Comparison of ENCODE assay signal across 8 cellular contexts in the genomic region with DNA sequence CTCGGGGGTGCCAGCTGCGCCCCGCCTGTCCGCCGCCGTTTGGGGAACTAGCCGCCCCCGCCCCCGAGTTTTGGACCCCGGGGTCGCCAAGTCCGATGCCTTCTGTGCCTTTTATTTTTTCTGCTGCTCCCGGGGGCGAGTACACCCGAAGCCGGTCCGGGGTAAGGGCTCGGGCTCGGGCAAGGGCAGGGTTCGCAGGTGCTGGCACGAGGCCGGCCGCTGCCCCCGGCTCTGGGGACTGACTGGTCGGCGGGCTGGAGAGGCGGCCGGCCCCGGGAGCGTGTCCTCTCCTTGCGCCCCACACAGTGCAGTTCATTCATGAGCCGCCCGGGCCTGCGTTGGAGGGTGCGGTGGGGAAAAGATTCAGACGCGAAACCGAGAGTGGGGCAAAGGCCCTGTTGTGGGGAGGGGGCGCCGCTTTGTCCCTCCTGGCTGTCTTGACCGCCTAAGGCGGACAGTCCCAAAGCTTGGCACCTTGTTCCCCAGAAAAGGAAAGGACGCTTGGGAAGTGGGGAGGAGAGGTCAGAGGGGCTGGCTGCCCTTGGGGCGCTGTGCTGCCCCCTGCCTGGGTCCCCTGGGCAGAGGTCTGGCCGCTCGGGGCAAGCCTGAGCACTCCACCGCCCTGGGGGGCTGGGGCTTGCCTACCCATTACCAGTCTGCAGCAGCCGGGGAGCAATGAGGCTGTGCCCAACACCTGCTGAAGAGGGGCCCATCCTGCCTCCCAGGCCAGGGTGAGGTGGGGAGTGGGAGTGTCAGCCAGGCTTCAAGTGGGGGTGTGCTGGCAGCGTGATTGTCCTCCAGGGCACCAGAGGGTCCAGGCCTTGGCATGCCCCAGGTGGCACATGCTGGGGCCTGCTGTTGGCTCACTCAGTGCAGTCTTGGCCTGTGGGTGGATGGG. TPM values are rescaled to one million over a fixed set of nuclear protein-coding genes. Genes with fewer than 3 reads are reported as not detected.
DNase-seq lines count a peak whose midpoint lies in the region; ATAC-seq and TF ChIP-seq lines count a peak whose summit lies in the region.

No MANE protein-coding gene starts in this region.

- H3K27ac Mint-ChIP-seq in chondrocyte (ENCODE audit: unreplicated experiment) = no peak overlapping the region
- H3K27ac Mint-ChIP-seq in stimulated activated effector memory CD8-positive, alpha-beta T cell treated with anti-CD3 and anti-CD28 coated beads, Interleukin-12 subunit alpha, Interleukin-12 subunit beta, amount 100 ng/mL, for 72 hours = peak overlapping the region; percentile 96

- ATAC-seq in GM19395 (IDR thresholded peaks at IDR 0.05; ENCODE audit: unreplicated experiment) (peak; percentile 31), left colon (peak; percentile 37), GM18868 (IDR thresholded peaks at IDR 0.05; ENCODE audit: unreplicated experiment) (no peak), HG03469 (IDR thresholded peaks at IDR 0.05; ENCODE audit: unreplicated experiment) (no peak)
- ATAC-seq in stimulated activated effector memory CD8-positive, alpha-beta T cell treated with anti-CD3 and anti-CD28 coated beads, Interleukin-12 subunit alpha, Interleukin-12 subunit beta, amount 100 ng/mL, for 72 hours = no peak

- DNase-seq in RWPE1 (ENCODE audit: low spot score) (peak; percentile 45), chondrocyte (ENCODE audit: low spot score) (no peak), left colon (peak; percentile 40 to 70)
- DNase-seq in stimulated activated effector memory CD8-positive, alpha-beta T cell treated with anti-CD3 and anti-CD28 coated beads, Interleukin-12 subunit alpha, Interleukin-12 subunit beta, amount 100 ng/mL, for 72 hours (ENCODE audit: low spot score in 2 of 2) = peak; percentile 18 to 60

- H3K4me1 Mint-ChIP-seq in chondrocyte (ENCODE audit: low read depth) = peaks cover 45% of the 10 kb centered on the region
- peaks cover 56% of the 10 kb centered on the region for H3K4me1 Mint-ChIP-seq in stimulated activated effector memory CD8-positive, alpha-beta T cell treated with anti-CD3 and anti-CD28 coated beads, Interleukin-12 subunit alpha, Interleukin-12 subunit beta, amount 100 ng/mL, for 72 hours

- no peaks in the 10 kb centered on the region for H3K36me3 Mint-ChIP-seq in chondrocyte (ENCODE audit: low read depth)
- peaks cover 25% of the 10 kb centered on the region for H3K36me3 Mint-ChIP-seq in stimulated activated effector memory CD8-positive, alpha-beta T cell treated with anti-CD3 and anti-CD28 coated beads, Interleukin-12 subunit alpha, Interleukin-12 subunit beta, amount 100 ng/mL, for 72 hours

- intact Hi-C loops in left colon (cut with DNase I, micrococcal nuclease) = no loop called here

- CTCF ChIA-PET in RWPE1 (lab: Yijun Ruan, JAX) = no interaction called here

- H3K27ac ChIP-seq in C4-2B = peak overlapping the region; percentile 93
- H3K27ac ChIP-seq in RWPE1 = peak overlapping the region; percentile 89

- no peak; the same call in 1 of the 2 replicates for TF ChIP-seq CTCF in C4-2B (conservative IDR thresholded peaks at IDR 0.05)
- no peak for TF ChIP-seq CTCF in RWPE1 (conservative IDR thresholded peaks at IDR 0.05; ENCODE audit: low read depth)
- peak; percentile 27 for TF ChIP-seq CTCF in chondrocyte (IDR thresholded peaks at IDR 0.05)

- POLR2A ChIA-PET in RWPE1 (lab: Yijun Ruan, JAX; ENCODE audit: low non-redundant PET) = interaction anchor here (0.6 kb wide), 1 partner anchor 32 kb away, joined by 3 read pairs; no protein-coding TSS in a partner anchor

- H3K9me3 Mint-ChIP-seq in chondrocyte (ENCODE audit: low read depth) = no peaks in the 10 kb centered on the region
- H3K9me3 Mint-ChIP-seq in stimulated activated effector memory CD8-positive, alpha-beta T cell treated with anti-CD3 and anti-CD28 coated beads, Interleukin-12 subunit alpha, Interleukin-12 subunit beta, amount 100 ng/mL, for 72 hours = no peaks in the 10 kb centered on the region

- no peaks in the 10 kb centered on the region for H3K27me3 Mint-ChIP-seq in chondrocyte (ENCODE audit: low read depth)

- H3K4me3 Mint-ChIP-seq in chondrocyte (ENCODE audit: unreplicated experiment) = peak overlapping the region; percentile 94
- H3K4me3 Mint-ChIP-seq in stimulated activated effector memory CD8-positive, alpha-beta T cell treated with anti-CD3 and anti-CD28 coated beads, Interleukin-12 subunit alpha, Interleukin-12 subunit beta, amount 100 ng/mL, for 72 hours = peak overlapping the region; percentile 83

RNA-seq across cellular contexts. Expression of a gene that starts 0.9 kb away (rescaled TPM):
- total RNA-seq in chondrocyte (36.2 to 40.7 TPM (median 40.3 TPM) in 3 replicates), left colon (100 to 1,000 TPM in 1 of 2 donors, 10 to 100 TPM in 1; 99.7 to 102 TPM)

RNA-seq across cellular contexts. Expression of a gene that starts 1.0 kb away (rescaled TPM):
- total RNA-seq in chondrocyte = 35.1 to 38.7 TPM (median 35.5 TPM) in 3 replicates
- 10 to 100 TPM; 47.5 to 63.1 TPM for total RNA-seq in left colon

RNA-seq across cellular contexts. Expression of a gene that starts 30.4 kb away (rescaled TPM):
- total RNA-seq in chondrocyte (0.07 TPM in 1 of 3 replicates, not detected in the others), left colon (1 to 10 TPM in 1 of 2 donors, under 1 TPM in 1; 0.70 to 3.0 TPM)

Comparison
In these comparisons a context has a peak if more than half of its experiments do, and no peak if none do; other contexts are left out.
1. ATAC-seq: peak in GM19395 (single experiment) and left colon (single experiment); none in stimulated activated effector memory CD8-positive, alpha-beta T cell treated with anti-CD3 and anti-CD28 coated beads, Interleukin-12 subunit alpha, Interleukin-12 subunit beta, amount 100 ng/mL, for 72 hours (single experiment), GM18868 (single experiment) and HG03469 (single experiment).